In the genomic region with DNA sequence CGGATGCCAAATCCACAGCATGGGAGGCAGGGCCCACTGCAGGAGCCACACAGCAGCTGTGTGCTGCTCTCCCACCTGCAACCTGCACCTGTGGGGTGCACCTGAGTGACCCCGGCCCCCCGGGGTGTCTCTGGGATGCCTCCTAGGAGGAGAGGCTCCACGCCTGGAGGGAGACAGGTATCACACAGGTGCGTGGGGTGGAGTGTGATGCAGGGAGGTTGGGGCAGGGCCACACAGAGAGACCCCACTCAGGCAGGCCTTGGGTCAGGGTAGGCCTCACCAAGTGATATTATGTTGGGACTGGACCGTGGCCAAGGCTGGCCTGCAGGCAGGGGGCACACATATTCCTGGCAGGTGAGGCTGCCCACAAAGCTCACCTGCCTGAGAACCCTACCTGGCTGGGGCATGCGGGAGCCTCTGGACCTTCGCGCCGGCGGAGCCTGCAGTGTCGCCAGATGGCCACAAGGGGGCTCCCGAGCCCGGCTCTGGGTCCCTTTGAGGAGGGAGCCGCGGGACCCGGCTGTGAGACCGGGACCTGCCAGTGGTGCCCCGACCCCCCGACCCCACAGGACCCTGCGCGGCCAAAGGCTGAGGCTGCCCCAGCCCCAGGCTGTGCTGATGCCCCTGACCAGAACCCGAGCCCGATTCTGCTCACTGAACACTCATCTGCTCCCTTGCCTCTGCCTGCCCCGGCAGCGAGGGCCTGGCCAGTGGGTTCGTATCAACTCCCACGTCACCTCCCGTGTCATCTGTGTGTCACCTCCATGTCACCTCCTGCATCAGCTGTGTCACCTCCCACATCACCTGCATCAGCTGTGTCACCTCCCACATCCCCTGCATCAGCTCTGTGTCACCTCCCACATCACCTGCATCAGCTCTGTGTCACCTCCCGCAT, we compare ENCODE assay signal across 8 cellular contexts. TPM values are rescaled to one million over a fixed set of nuclear protein-coding genes. Genes with fewer than 3 reads are reported as not detected.
A peak's percentile ranks its signal among the peaks of the same experiment; 100 is the strongest.
DNase-seq lines count a peak whose midpoint lies in the region; ATAC-seq and TF ChIP-seq lines count a peak whose summit lies in the region.

No MANE protein-coding gene starts in this region.

- H3K4me3 ChIP-seq in DND-41 (ENCODE audit: low read depth in 1 of 2, low read length in 2 of 2) (no peak overlapping the region), Karpas-422 (ENCODE audit: low read length) (no peak overlapping the region)

- H3K4me1 ChIP-seq in DND-41 (ENCODE audit: insufficient read depth, low read length) (peaks cover 7% of the 10 kb centered on the region), Karpas-422 (ENCODE audit: low read length) (peaks cover 4% of the 10 kb centered on the region)

- H2AFZ ChIP-seq in DND-41 (ENCODE audit: low read depth, low read length) (peak overlapping the region; percentile 34; the same call in 1 of the 2 replicates), Karpas-422 (ENCODE audit: low read length) (no peak overlapping the region)

- no peaks in the 10 kb centered on the region for H3K4me1 Mint-ChIP-seq in chondrocyte (ENCODE audit: low read depth)

- no peak overlapping the region for H3K27ac ChIP-seq in DND-41 (ENCODE audit: low read length)
- no peak overlapping the region for H3K27ac ChIP-seq in Karpas-422 (ENCODE audit: low read length)

- H3K9me3 Mint-ChIP-seq in chondrocyte (ENCODE audit: low read depth): peaks cover 2% of the 10 kb centered on the region

- H3K4me2 ChIP-seq in DND-41 (ENCODE audit: insufficient read depth, low read length) (peak overlapping the region; percentile 36), Karpas-422 (ENCODE audit: low read depth, low read length, poor library complexity, severe bottlenecking) (no peak overlapping the region)

- H4K20me1 ChIP-seq in DND-41 (ENCODE audit: insufficient read depth, low read length) (peaks cover 3% of the 10 kb centered on the region; the same call in 1 of the 2 replicates), Karpas-422 (ENCODE audit: insufficient read depth, low read depth, low read length) (no peaks in the 10 kb centered on the region; the same call in 1 of the 2 replicates)

- no peak overlapping the region for H3K27ac Mint-ChIP-seq in chondrocyte (ENCODE audit: unreplicated experiment)

- no peak overlapping the region for H3K4me3 Mint-ChIP-seq in chondrocyte (ENCODE audit: unreplicated experiment)

- H3K36me3 Mint-ChIP-seq in chondrocyte (ENCODE audit: low read depth): no peaks in the 10 kb centered on the region

- TF ChIP-seq CTCF in DND-41 (IDR thresholded peaks at IDR 0.05; ENCODE audit: borderline replicate concordance, extremely low read depth, low read length, poor library complexity, severe bottlenecking) (peak; percentile 90), chondrocyte (IDR thresholded peaks at IDR 0.05) (peak; percentile 94)

- H3K9ac ChIP-seq in DND-41 (ENCODE audit: low read depth, low read length): no peak overlapping the region; the same call in 1 of the 2 replicates
- no peak overlapping the region for H3K9ac ChIP-seq in Karpas-422 (ENCODE audit: low read length)

- H3K27me3 ChIP-seq in DND-41 (ENCODE audit: insufficient read depth, low read length, poor library complexity) (no peaks in the 10 kb centered on the region), Karpas-422 (ENCODE audit: low read length) (no peaks in the 10 kb centered on the region)

- DNase-seq in DND-41 (peak; percentile 67), Karpas-422 (peak; percentile 89), chondrocyte (ENCODE audit: low spot score) (peak; percentile 86), medulla oblongata (ENCODE audit: extremely low spot score) (peak; percentile 23), dedifferentiated amniotic fluid mesenchymal stem cell (ENCODE audit: extremely low spot score) (no peak), middle frontal gyrus (ENCODE audit: extremely low spot score, low spot score) (no peak)
- DNase-seq in activated CD4-positive, alpha-beta T cell treated with anti-CD3 and anti-CD28 coated beads for 48 hours: peak; percentile 79
- DNase-seq in stimulated activated CD8-positive, alpha-beta memory T cell treated with anti-CD3 and anti-CD28 coated beads, Interleukin-4, amount 100 ng/mL, for 48 hours: peak; percentile 87

- H3K79me2 ChIP-seq in DND-41 (ENCODE audit: insufficient read depth, low read length) (no peaks in the 10 kb centered on the region), Karpas-422 (ENCODE audit: low read length) (no peaks in the 10 kb centered on the region)

- peaks cover 26% of the 10 kb centered on the region for H3K27me3 Mint-ChIP-seq in chondrocyte (ENCODE audit: low read depth)

- H3K36me3 ChIP-seq in DND-41 (ENCODE audit: insufficient read depth, low read length): no peaks in the 10 kb centered on the region
- H3K36me3 ChIP-seq in Karpas-422 (ENCODE audit: insufficient read depth, low read length): no peaks in the 10 kb centered on the region

- peak; percentile 92 for ATAC-seq in DND-41 (ENCODE audit: insufficient read depth, low read depth)

- H3K9me3 ChIP-seq in DND-41 (ENCODE audit: insufficient read depth, low read length, severe bottlenecking) (no peaks in the 10 kb centered on the region), Karpas-422 (ENCODE audit: low read length) (peaks cover under 1% of the 10 kb centered on the region; the same call in 1 of the 2 replicates)

- no peaks in the 10 kb centered on the region for H3K9me2 ChIP-seq in Karpas-422 (replicated peaks; ENCODE audit: insufficient read depth, low read length)

RNA-seq across cellular contexts. Expression of a gene that starts 11.4 kb away (rescaled TPM):
- total RNA-seq in Karpas-422 (2014; rRNA removed; shearing (Covaris generic); ENCODE audit: low replicate concordance): 0.18 TPM in 1 of 2 replicates, not detected in the other
- 4.4 to 8.9 TPM (median 6.0 TPM) in 3 replicates for total RNA-seq in chondrocyte

RNA-seq across cellular contexts. Expression of a gene that starts 46.8 kb away (rescaled TPM):
- total RNA-seq in Karpas-422 (2014; rRNA removed; shearing (Covaris generic); ENCODE audit: low replicate concordance): 9.8 and 35.6 TPM in 2 replicates
- total RNA-seq in chondrocyte: 12.9 to 15.5 TPM (median 14.3 TPM) in 3 replicates

RNA-seq across cellular contexts. Expression of a gene that starts 51.1 kb away (rescaled TPM):
- total RNA-seq in Karpas-422 (2014; rRNA removed; shearing (Covaris generic); ENCODE audit: low replicate concordance): 140 and 285 TPM in 2 replicates
- 38.7 to 181 TPM (median 174 TPM) in 3 replicates for total RNA-seq in chondrocyte

Comparison
In these comparisons a context has a peak if more than half of its experiments do, and no peak if none do; other contexts are left out.
1. DNase-seq: peak in DND-41 (single experiment), Karpas-422 (single experiment), activated CD4-positive, alpha-beta T cell treated with anti-CD3 and anti-CD28 coated beads for 48 hours (single experiment), chondrocyte (single experiment), medulla oblongata (single experiment) and stimulated activated CD8-positive, alpha-beta memory T cell treated with anti-CD3 and anti-CD28 coated beads, Interleukin-4, amount 100 ng/mL, for 48 hours (single experiment); none in dedifferentiated amniotic fluid mesenchymal stem cell (single experiment) and middle frontal gyrus (single experiment).